27 cellular contexts compared by ENCODE assay signal in the genomic region with DNA sequence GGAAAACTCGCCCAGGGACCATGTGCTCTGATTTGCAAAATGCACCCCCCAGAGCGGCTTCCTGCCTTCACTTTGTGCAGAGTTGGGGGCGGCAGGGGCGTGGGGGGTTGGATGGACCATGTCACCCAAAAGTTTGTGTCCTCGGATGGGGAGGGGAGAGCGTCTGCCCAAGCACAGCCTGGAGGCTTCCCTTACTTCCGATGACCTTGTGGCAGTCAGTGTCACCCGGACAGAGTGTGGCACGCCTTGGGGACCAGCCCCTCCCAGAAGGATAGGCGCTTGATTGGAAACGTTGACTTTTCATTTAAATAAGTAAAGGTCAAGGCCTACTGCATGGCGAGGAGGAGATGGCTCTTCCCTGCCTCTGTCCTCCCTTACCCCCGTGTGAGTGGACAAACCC.
"Had no signal": no experiment of that assay in that cellular context is flagged by ENCODE, and none has a peak within 500 bp of the region (broad histone marks: within the 10 kb centered on the region; RNA-seq: fewer than 3 reads in every experiment).

No MANE protein-coding gene starts in this region.

- H3K9ac ChIP-seq: neural progenitor cell had no signal

- H3K4me3 Mint-ChIP-seq: mesothelial cell of epicardium; naive thymus-derived CD4-positive, alpha-beta T cell; nephron; neural progenitor cell; stimulated activated naive CD8-positive, alpha-beta T cell treated with anti-CD3 and anti-CD28 coated beads, Interleukin-15, amount 100 ng/mL, for 72 hours had no signal

- H3K36me3 Mint-ChIP-seq: mesothelial cell of epicardium; naive thymus-derived CD4-positive, alpha-beta T cell; neural progenitor cell had no signal

- H2AFZ ChIP-seq: neural progenitor cell had no signal

- H3K9me3 ChIP-seq: esophagus muscularis mucosa, gastroesophageal sphincter, heart right ventricle, left lung, mucosa of descending colon, prostate gland, right atrium auricular region, sigmoid colon, suprapubic skin had no signal

- ATAC-seq: foreskin keratinocyte; gastroesophageal sphincter; heart right ventricle; left cardiac atrium; left lung; mucosa of descending colon; naive thymus-derived CD4-positive, alpha-beta T cell; stimulated activated naive CD8-positive, alpha-beta T cell treated with anti-CD3 and anti-CD28 coated beads, Interleukin-15, amount 100 ng/mL, for 72 hours had no signal

- H3K4me2 ChIP-seq: neural progenitor cell had no signal

- H3K27ac ChIP-seq: coronary artery, esophagus muscularis mucosa, foreskin keratinocyte, gastroesophageal sphincter, heart right ventricle, left lung, neural progenitor cell, prostate gland, right atrium auricular region, sigmoid colon, suprapubic skin had no signal

- H3K4me3 ChIP-seq: coronary artery, esophagus muscularis mucosa, gastroesophageal sphincter, heart right ventricle, left lung, mucosa of descending colon, neural progenitor cell, prostate gland, right atrium auricular region, sigmoid colon, suprapubic skin had no signal

- H3K9me3 Mint-ChIP-seq: mesothelial cell of epicardium; naive thymus-derived CD4-positive, alpha-beta T cell; nephron; neural progenitor cell; stimulated activated naive CD8-positive, alpha-beta T cell treated with anti-CD3 and anti-CD28 coated beads, Interleukin-15, amount 100 ng/mL, for 72 hours had no signal

- H3K4me1 ChIP-seq: foreskin keratinocyte, prostate gland had no signal

- H3K27ac Mint-ChIP-seq: mesothelial cell of epicardium; naive thymus-derived CD4-positive, alpha-beta T cell; nephron; neural progenitor cell; stimulated activated naive CD8-positive, alpha-beta T cell treated with anti-CD3 and anti-CD28 coated beads, Interleukin-15, amount 100 ng/mL, for 72 hours had no signal

- DNase-seq: dermis blood vessel endothelial cell; effector memory CD4-positive, alpha-beta T cell; foreskin keratinocyte; heart right ventricle; hippocampal formation; left cardiac atrium; mesenchymal stem cell; naive thymus-derived CD4-positive, alpha-beta T cell; nucleus accumbens; sigmoid colon; stimulated activated CD4-positive, alpha-beta T cell treated with anti-CD3 and anti-CD28 coated beads, Interleukin-4, amount 100 ng/mL, for 4 hours; stimulated activated naive CD4-positive, alpha-beta T cell; stimulated activated naive CD8-positive, alpha-beta T cell treated with anti-CD3 and anti-CD28 coated beads, Interleukin-15, amount 100 ng/mL, for 72 hours; trophoblast cell had no signal

- H3K36me3 ChIP-seq: esophagus muscularis mucosa, gastroesophageal sphincter, heart right ventricle, left lung, neural progenitor cell, prostate gland, right atrium auricular region, sigmoid colon, suprapubic skin had no signal

- FAIRE-seq: endothelial cell of umbilical vein, islet of Langerhans had no signal

- H3K27me3 ChIP-seq: esophagus muscularis mucosa, foreskin keratinocyte, gastroesophageal sphincter, heart right ventricle, left lung, neural progenitor cell, right atrium auricular region, sigmoid colon, suprapubic skin had no signal

- H3K4me1 Mint-ChIP-seq: nephron had no signal
